Comparison of ENCODE assay signal across 1 cellular context in the genomic region with DNA sequence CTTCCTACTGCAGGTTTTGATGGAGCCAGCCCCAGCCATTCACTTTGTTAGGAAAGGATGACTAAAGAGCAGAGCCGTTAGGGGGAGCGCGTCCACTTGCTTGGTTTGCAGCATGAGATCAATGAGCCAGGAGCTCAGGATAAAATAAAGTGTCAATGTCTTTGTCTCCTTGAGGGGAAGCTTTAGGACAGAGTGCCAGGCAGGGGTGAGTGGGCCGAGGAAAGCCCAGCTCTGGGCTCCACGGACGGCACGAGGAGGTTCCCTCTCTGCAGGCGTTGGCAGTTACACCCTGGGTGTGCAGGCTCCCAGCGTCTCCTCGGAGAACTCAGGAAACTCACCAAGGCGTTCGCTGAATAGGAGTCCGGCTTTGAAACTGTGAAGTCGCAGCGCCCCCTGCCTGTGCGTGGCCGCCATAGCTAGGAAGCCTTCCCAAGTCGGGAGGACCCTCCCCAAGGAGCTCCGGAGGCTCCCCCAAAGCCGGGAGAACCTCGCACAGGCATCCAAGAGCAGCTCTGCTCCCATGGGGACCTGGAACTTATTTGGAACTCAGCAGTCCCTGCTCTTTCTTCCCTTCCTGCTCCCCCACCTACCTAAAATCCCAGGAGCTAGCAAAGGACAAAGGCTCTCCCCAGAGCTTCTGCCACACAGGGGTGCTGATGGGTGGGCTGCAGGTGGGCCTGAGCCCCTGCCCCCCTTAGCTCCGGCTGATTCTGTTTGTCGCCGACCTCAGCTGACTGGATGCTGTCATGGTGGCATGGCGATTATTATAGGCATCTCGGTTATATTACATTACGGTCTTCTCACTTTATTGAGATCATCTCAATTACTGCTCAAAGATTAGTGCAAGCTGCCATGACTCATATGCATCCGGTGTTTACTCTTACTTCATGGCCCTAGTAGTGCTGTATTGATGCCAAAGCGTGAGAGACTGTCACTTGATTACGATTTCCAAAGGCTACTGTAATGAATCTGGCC.
TF ChIP-seq lines count a peak whose summit lies in the region.

No MANE protein-coding gene starts in this region.

TF ChIP-seq in Ishikawa, 13 proteins besides CTCF, POLR2A, EP300 and RAD21 (continued from another document):
- TF ChIP-seq, protein P1, sequence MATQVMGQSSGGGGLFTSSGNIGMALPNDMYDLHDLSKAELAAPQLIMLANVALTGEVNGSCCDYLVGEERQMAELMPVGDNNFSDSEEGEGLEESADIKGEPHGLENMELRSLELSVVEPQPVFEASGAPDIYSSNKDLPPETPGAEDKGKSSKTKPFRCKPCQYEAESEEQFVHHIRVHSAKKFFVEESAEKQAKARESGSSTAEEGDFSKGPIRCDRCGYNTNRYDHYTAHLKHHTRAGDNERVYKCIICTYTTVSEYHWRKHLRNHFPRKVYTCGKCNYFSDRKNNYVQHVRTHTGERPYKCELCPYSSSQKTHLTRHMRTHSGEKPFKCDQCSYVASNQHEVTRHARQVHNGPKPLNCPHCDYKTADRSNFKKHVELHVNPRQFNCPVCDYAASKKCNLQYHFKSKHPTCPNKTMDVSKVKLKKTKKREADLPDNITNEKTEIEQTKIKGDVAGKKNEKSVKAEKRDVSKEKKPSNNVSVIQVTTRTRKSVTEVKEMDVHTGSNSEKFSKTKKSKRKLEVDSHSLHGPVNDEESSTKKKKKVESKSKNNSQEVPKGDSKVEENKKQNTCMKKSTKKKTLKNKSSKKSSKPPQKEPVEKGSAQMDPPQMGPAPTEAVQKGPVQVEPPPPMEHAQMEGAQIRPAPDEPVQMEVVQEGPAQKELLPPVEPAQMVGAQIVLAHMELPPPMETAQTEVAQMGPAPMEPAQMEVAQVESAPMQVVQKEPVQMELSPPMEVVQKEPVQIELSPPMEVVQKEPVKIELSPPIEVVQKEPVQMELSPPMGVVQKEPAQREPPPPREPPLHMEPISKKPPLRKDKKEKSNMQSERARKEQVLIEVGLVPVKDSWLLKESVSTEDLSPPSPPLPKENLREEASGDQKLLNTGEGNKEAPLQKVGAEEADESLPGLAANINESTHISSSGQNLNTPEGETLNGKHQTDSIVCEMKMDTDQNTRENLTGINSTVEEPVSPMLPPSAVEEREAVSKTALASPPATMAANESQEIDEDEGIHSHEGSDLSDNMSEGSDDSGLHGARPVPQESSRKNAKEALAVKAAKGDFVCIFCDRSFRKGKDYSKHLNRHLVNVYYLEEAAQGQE (IDR thresholded peaks at IDR 0.05; ENCODE audit: low read depth): no peak
TF ChIP-seq in Ishikawa: peak in this region for 0.
